Comparison of ENCODE assay signal across 8 cellular contexts in genomic region chr10:95183451-95184230, GRCh38. TPM values are rescaled to one million over a fixed set of nuclear protein-coding genes. Genes with fewer than 3 reads are reported as not detected.
DNase-seq lines count a peak whose midpoint lies in the region; ATAC-seq and TF ChIP-seq lines count a peak whose summit lies in the region.

No MANE protein-coding gene starts in this region.

- peak; percentile 91 for DNase-seq in AG08395 (ENCODE audit: low spot score)
- DNase-seq in NCI-H446 treated with DMSO at 0.1 percent for 48 hours (lab: John Stamatoyannopoulos, UW): peak; percentile 15
- DNase-seq in activated CD4-positive, alpha-beta T cell treated with anti-CD3 and anti-CD28 coated beads, Interleukin-2, amount 10 ng/mL, durations not matched to agents 7 days and 5 days: peak; percentile 71
- DNase-seq in dermis microvascular lymphatic vessel endothelial cell (ENCODE audit: low read depth in 2 of 2): peak; percentile 40 to 79
- peak; percentile 59 to 94 for DNase-seq in lower leg skin (ENCODE audit: low spot score in 2 of 2)
- peak; percentile 61 to 66 for DNase-seq in stimulated activated CD4-positive, alpha-beta T cell treated with anti-CD3 and anti-CD28 coated beads, Interleukin-4, amount 100 ng/mL, for 48 hours (ENCODE audit: low read depth in 2 of 2)

- peaks cover 33% of the 10 kb centered on the region for H3K27me3 Mint-ChIP-seq in activated CD4-positive, alpha-beta T cell treated with anti-CD3 and anti-CD28 coated beads, Interleukin-2, amount 10 ng/mL, durations not matched to agents 7 days and 5 days

- peak overlapping the region; percentile 48 for H3K4me3 ChIP-seq in lower leg skin (ENCODE audit: low read depth, poor library complexity, severe bottlenecking)

- intact Hi-C loops in lower leg skin (cut with DNase I; ENCODE audit: low total_unique reads): loop anchor here (10.0 kb wide), 1 partner anchor 51 kb away; no protein-coding TSS in a partner anchor

- TF ChIP-seq POLR2A in lower leg skin (IDR thresholded peaks at IDR 0.05): no peak

- peaks cover 10% of the 10 kb centered on the region for H3K4me1 Mint-ChIP-seq in activated CD4-positive, alpha-beta T cell treated with anti-CD3 and anti-CD28 coated beads, Interleukin-2, amount 10 ng/mL, durations not matched to agents 7 days and 5 days

- H3K4me3 Mint-ChIP-seq in activated CD4-positive, alpha-beta T cell treated with anti-CD3 and anti-CD28 coated beads, Interleukin-2, amount 10 ng/mL, durations not matched to agents 7 days and 5 days: peak overlapping the region; percentile 64

- CTCF ChIA-PET in activated CD4-positive, alpha-beta T cell treated with anti-CD3 and anti-CD28 coated beads, Interleukin-2, amount 10 ng/mL, durations not matched to agents 7 days and 5 days (lab: Charles Lee): interaction anchor here (0.6 to 1.3 kb wide), 4 partner anchors 35 to 183 kb away, joined by 3 to 5 read pairs (median 3); no protein-coding TSS in a partner anchor

- no peak for TF ChIP-seq CTCF in lower leg skin (IDR thresholded peaks at IDR 0.05)

- no peaks in the 10 kb centered on the region for H3K36me3 Mint-ChIP-seq in activated CD4-positive, alpha-beta T cell treated with anti-CD3 and anti-CD28 coated beads, Interleukin-2, amount 10 ng/mL, durations not matched to agents 7 days and 5 days (ENCODE audit: low read depth)

- POLR2A ChIA-PET in activated CD4-positive, alpha-beta T cell treated with anti-CD3 and anti-CD28 coated beads, Interleukin-2, amount 10 ng/mL, durations not matched to agents 7 days and 5 days (lab: Charles Lee): interaction anchor here (0.6 kb wide), 1 partner anchor 619 kb away, joined by 10 read pairs; no protein-coding TSS in a partner anchor

- ATAC-seq in GM18870 (IDR thresholded peaks at IDR 0.05; ENCODE audit: unreplicated experiment) (peak; percentile 84), HG03097 (IDR thresholded peaks at IDR 0.05; ENCODE audit: low FRiP score, unreplicated experiment) (peak; percentile 95)

- 6 to 10% methylated on average over 37 to 50 of the region's 80 CpGs for WGBS in lower leg skin, 2 donors

- H3K9me3 Mint-ChIP-seq in activated CD4-positive, alpha-beta T cell treated with anti-CD3 and anti-CD28 coated beads, Interleukin-2, amount 10 ng/mL, durations not matched to agents 7 days and 5 days: no peaks in the 10 kb centered on the region

- peak overlapping the region; percentile 27 for H3K27ac Mint-ChIP-seq in activated CD4-positive, alpha-beta T cell treated with anti-CD3 and anti-CD28 coated beads, Interleukin-2, amount 10 ng/mL, durations not matched to agents 7 days and 5 days

RNA-seq across cellular contexts. Expression of gene ACSM6, which starts 10.4 kb away (rescaled TPM):
- not detected for total RNA-seq in activated CD4-positive, alpha-beta T cell treated with anti-CD3 and anti-CD28 coated beads, Interleukin-2, amount 10 ng/mL, durations not matched to agents 7 days and 5 days
- total RNA-seq in dermis microvascular lymphatic vessel endothelial cell: not detected in 2 replicates
- total RNA-seq in lower leg skin: 1 to 10 TPM in 3 of 4 donors, under 1 TPM in 1; 0.95 to 7.7 (median 2.7) TPM

Comparison
In these comparisons a context has a peak if more than half of its experiments do, and no peak if none do; other contexts are left out.
1. Peak in every context shown above with its lines: DNase-seq, ATAC-seq and H3K4me3 ChIP-seq.
2. DNase-seq: peak in every context shown above with its lines; median percentile 91 in AG08395; 76 in lower leg skin; 71 in activated CD4-positive, alpha-beta T cell treated with anti-CD3 and anti-CD28 coated beads, Interleukin-2, amount 10 ng/mL, durations not matched to agents 7 days and 5 days; 64 in stimulated activated CD4-positive, alpha-beta T cell treated with anti-CD3 and anti-CD28 coated beads, Interleukin-4, amount 100 ng/mL, for 48 hours; 60 in dermis microvascular lymphatic vessel endothelial cell; 15 in NCI-H446 treated with DMSO at 0.1 percent for 48 hours.